Comparison of ENCODE assay signal across 8 cellular contexts in genomic region chr1:161139765-161140164, GRCh38. TPM values are rescaled to one million over a fixed set of nuclear protein-coding genes. Genes with fewer than 3 reads are reported as not detected.
DNase-seq lines count a peak whose midpoint lies in the region; ATAC-seq, FAIRE-seq and TF ChIP-seq lines count a peak whose summit lies in the region.

No MANE protein-coding gene starts in this region.

- H3K9me3 ChIP-seq in Karpas-422 (ENCODE audit: low read length): no peaks in the 10 kb centered on the region
- H3K9me3 ChIP-seq in parathyroid adenoma (ENCODE audit: control insufficient read depth, low read length): no peaks in the 10 kb centered on the region

- H3K27ac ChIP-seq in Karpas-422 (ENCODE audit: low read length) (no peak overlapping the region), parathyroid adenoma (no peak overlapping the region)

- 0 out of 2 replicates have a peak, but pooled peaks cover 3% of the 10 kb centered on the region for H3K79me2 ChIP-seq in Karpas-422 (ENCODE audit: low read length)
- H3K79me2 ChIP-seq in parathyroid adenoma: no peaks in the 10 kb centered on the region

- H3K9me2 ChIP-seq in Karpas-422 (replicated peaks; ENCODE audit: insufficient read depth, low read length): no peaks in the 10 kb centered on the region

- H3K4me2 ChIP-seq in Karpas-422 (ENCODE audit: low read depth, low read length, poor library complexity, severe bottlenecking) (no peak overlapping the region), parathyroid adenoma (ENCODE audit: low read length) (no peak overlapping the region)

- H3K36me3 ChIP-seq in Karpas-422 (ENCODE audit: insufficient read depth, low read length): no peaks in the 10 kb centered on the region
- no peaks in the 10 kb centered on the region for H3K36me3 ChIP-seq in parathyroid adenoma (ENCODE audit: control insufficient read depth, insufficient read depth, low read length)

- H3K9ac ChIP-seq in Karpas-422 (ENCODE audit: low read length): no peak overlapping the region
- no peak overlapping the region for H3K9ac ChIP-seq in parathyroid adenoma

- H3K4me3 ChIP-seq in Karpas-422 (ENCODE audit: low read length): no peak overlapping the region
- H3K4me3 ChIP-seq in parathyroid adenoma (ENCODE audit: low read depth, low read length): no peak overlapping the region

- H2AFZ ChIP-seq in Karpas-422 (ENCODE audit: low read length) (no peak overlapping the region), parathyroid adenoma (no peak overlapping the region)

- H4K20me1 ChIP-seq in Karpas-422 (ENCODE audit: insufficient read depth, low read depth, low read length): no peaks in the 10 kb centered on the region

- peak; percentile 93 for FAIRE-seq in TTC549 (lab: Jason Lieb, UNC)

- H3K27me3 ChIP-seq in Karpas-422 (ENCODE audit: low read length): no peaks in the 10 kb centered on the region
- H3K27me3 ChIP-seq in parathyroid adenoma (ENCODE audit: control insufficient read depth, insufficient read depth, low read length): no peaks in the 10 kb centered on the region

- DNase-seq in NCI-H82 (lab: John Stamatoyannopoulos, UW) (peak; percentile 70), NCI-H82 treated with DMSO at 0.1 percent for 48 hours (lab: John Stamatoyannopoulos, UW; ENCODE audit: unreplicated experiment) (no peak), Karpas-422 (peak; percentile 59)

- no peaks in the 10 kb centered on the region; the same call in 1 of the 2 replicates for H3K4me1 ChIP-seq in Karpas-422 (ENCODE audit: low read length)
- H3K4me1 ChIP-seq in parathyroid adenoma: no peaks in the 10 kb centered on the region

- ATAC-seq in esophagus mucosa (peak; percentile 73), HG03439 (IDR thresholded peaks at IDR 0.05; ENCODE audit: unreplicated experiment) (no peak), HG03280 (IDR thresholded peaks at IDR 0.05; ENCODE audit: unreplicated experiment) (no peak)

- TF ChIP-seq CTCF in parathyroid adenoma (IDR thresholded peaks at IDR 0.05): peak; percentile 41

RNA-seq across cellular contexts. Expression of gene DEDD, which starts 7.3 kb away (rescaled TPM):
- total RNA-seq in Karpas-422 (2014; rRNA removed; shearing (Covaris generic); ENCODE audit: low replicate concordance): 24.2 and 25.6 TPM in 2 replicates
- 24.9 TPM for total RNA-seq in esophagus mucosa

RNA-seq across cellular contexts. Expression of gene UFC1, which starts 14.0 kb away (rescaled TPM):
- 72.5 and 100.0 TPM in 2 replicates for total RNA-seq in Karpas-422 (2014; rRNA removed; shearing (Covaris generic); ENCODE audit: low replicate concordance)
- 76.7 TPM for total RNA-seq in esophagus mucosa

RNA-seq across cellular contexts. Expression of gene USP21, which starts 19.5 kb away (rescaled TPM):
- 21.9 and 43.9 TPM in 2 replicates for total RNA-seq in Karpas-422 (2014; rRNA removed; shearing (Covaris generic); ENCODE audit: low replicate concordance)
- total RNA-seq in esophagus mucosa: 15.6 TPM

RNA-seq across cellular contexts. Expression of gene NIT1, which starts 21.9 kb away (rescaled TPM):
- 41.5 and 44.0 TPM in 2 replicates for total RNA-seq in Karpas-422 (2014; rRNA removed; shearing (Covaris generic); ENCODE audit: low replicate concordance)
- total RNA-seq in esophagus mucosa: 26.4 TPM

RNA-seq across cellular contexts. Expression of gene PFDN2, which starts 21.9 kb away (rescaled TPM):
- total RNA-seq in Karpas-422 (2014; rRNA removed; shearing (Covaris generic); ENCODE audit: low replicate concordance): 34.1 and 71.0 TPM in 2 replicates
- 46.2 TPM for total RNA-seq in esophagus mucosa
